2 cellular contexts compared by ENCODE assay signal in genomic region chr4:186837463-186837862, GRCh38.
TF ChIP-seq lines count a peak whose summit lies in the region.

No MANE protein-coding gene starts in this region.

TF ChIP-seq in HEK293, 187 proteins besides CTCF, POLR2A, EP300 and RAD21:
- TF ChIP-seq ZNF146 (tag by site-specific recombination; IDR thresholded peaks at IDR 0.05) = peak; percentile 86

TF ChIP-seq in K562, 482 proteins besides CTCF, POLR2A, EP300 and RAD21:
- TF ChIP-seq BCOR (IDR thresholded peaks at IDR 0.05) (peak; percentile 69), RBM25 (IDR thresholded peaks at IDR 0.05; ENCODE audit: low read depth, low read length, severe bottlenecking) (peak; percentile 56), KDM1A (IDR thresholded peaks at IDR 0.05) (peak; percentile 30 to 41; a peak in 2 of 4 replicates), ZNF146 (CRISPR knock-in tag; IDR thresholded peaks at IDR 0.05; ENCODE audit: unreplicated experiment) (peak; percentile 91)
